In genomic region chr6:125230674-125231073, GRCh38 we compare ENCODE assay signal across 23 cellular contexts.
"Had no signal": no experiment of that assay in that cellular context is flagged by ENCODE, and none has a peak within 500 bp of the region (broad histone marks: within the 10 kb centered on the region; RNA-seq: fewer than 3 reads in every experiment).

No MANE protein-coding gene starts in this region.

- H3K79me2 ChIP-seq: parathyroid adenoma had no signal

- H3K27me3 Mint-ChIP-seq: memory B cell had no signal

- H3K4me1 Mint-ChIP-seq: memory B cell, naive B cell had no signal

- H3K27me3 ChIP-seq: dorsolateral prefrontal cortex, gastroesophageal sphincter, left lung, stomach, transverse colon had no signal

- ATAC-seq: gastroesophageal sphincter, sciatic nerve had no signal

- H3K9me3 Mint-ChIP-seq: memory B cell, naive B cell, nephron had no signal

- H3K36me3 ChIP-seq: gastroesophageal sphincter, left lung, lower lobe of right lung, prostate gland, stomach, thoracic aorta, transverse colon had no signal

- H3K27ac Mint-ChIP-seq: memory B cell, naive B cell had no signal

- H2AFZ ChIP-seq: parathyroid adenoma had no signal

- H3K4me1 ChIP-seq: left lung, lower lobe of right lung, parathyroid adenoma, prostate gland had no signal

- H3K9ac ChIP-seq: parathyroid adenoma had no signal

- H3K4me3 Mint-ChIP-seq: memory B cell, naive B cell, nephron had no signal

- DNase-seq: cortex of kidney; dorsolateral prefrontal cortex; effector CD8-positive, alpha-beta T cell; glutamatergic neuron; left lung; lower lobe of right lung; midbrain; naive B cell; occipital lobe; retina; small intestine; stimulated activated CD4-positive, alpha-beta T cell treated with anti-CD3 and anti-CD28 coated beads, Interleukin-12 subunit alpha, Interleukin-12 subunit beta, amount 100 ng/mL, for 4 hours; stimulated activated naive CD4-positive, alpha-beta T cell; substantia nigra had no signal

- H3K9me3 ChIP-seq: gastroesophageal sphincter, left lung, lower lobe of right lung, prostate gland, stomach, thoracic aorta, transverse colon had no signal

- H3K36me3 Mint-ChIP-seq: memory B cell, naive B cell had no signal

- H3K27ac ChIP-seq: dorsolateral prefrontal cortex, gastroesophageal sphincter, left lung, lower lobe of right lung, parathyroid adenoma, prostate gland, stomach, thoracic aorta had no signal

- H3K4me3 ChIP-seq: dorsolateral prefrontal cortex, gastroesophageal sphincter, left lung, lower lobe of right lung, prostate gland, stomach, thoracic aorta, transverse colon had no signal
